Comparison of ENCODE assay signal across 19 cellular contexts in genomic region chr3:126351771-126352475, GRCh38. TPM values are rescaled to one million over a fixed set of nuclear protein-coding genes. Genes with fewer than 3 reads are reported as not detected.
DNase-seq lines count a peak whose midpoint lies in the region; ATAC-seq and TF ChIP-seq lines count a peak whose summit lies in the region.
"Had no signal": no experiment of that assay in that cellular context is flagged by ENCODE, and none has a peak within 500 bp of the region (broad histone marks: within the 10 kb centered on the region; RNA-seq: fewer than 3 reads in every experiment).

No MANE protein-coding gene starts in this region.

- ATAC-seq in gastroesophageal sphincter (no peak), sciatic nerve (no peak), GM18502 (IDR thresholded peaks at IDR 0.05; ENCODE audit: poor library complexity, unreplicated experiment) (no peak)
- ATAC-seq: activated CD4-positive, CD25-positive, alpha-beta regulatory T cell treated with anti-CD3 and anti-CD28 coated beads, Interleukin-2, amount 50 U/mL, for 24 hours had no signal

- H4K20me1 ChIP-seq in DOHH2 (ENCODE audit: control insufficient read depth, insufficient read depth, low read depth, low read length) (no peaks in the 10 kb centered on the region), OCI-LY3 (ENCODE audit: insufficient read depth, low read length) (no peaks in the 10 kb centered on the region)

- H3K9me2 ChIP-seq in DOHH2 (replicated peaks; ENCODE audit: control insufficient read depth, low read length): no peaks in the 10 kb centered on the region

- no peak overlapping the region for H3K4me2 ChIP-seq in DOHH2 (ENCODE audit: low read length)
- H3K4me2 ChIP-seq in OCI-LY3 (ENCODE audit: low read length): no peak overlapping the region
- H3K4me2 ChIP-seq: PC-9 had no signal

- peak in 1 of 2 donors; percentile 9 for TF ChIP-seq POLR2A in gastroesophageal sphincter (IDR thresholded peaks at IDR 0.05)

- no peak overlapping the region for H3K9ac ChIP-seq in OCI-LY3 (ENCODE audit: low read length)
- H3K9ac ChIP-seq: parathyroid adenoma had no signal

- no peaks in the 10 kb centered on the region for H3K79me2 ChIP-seq in DOHH2 (ENCODE audit: control insufficient read depth, low read length)
- no peaks in the 10 kb centered on the region for H3K79me2 ChIP-seq in OCI-LY3 (ENCODE audit: low read length)
- H3K79me2 ChIP-seq: parathyroid adenoma had no signal

- TF ChIP-seq CTCF in DOHH2 (IDR thresholded peaks at IDR 0.05; ENCODE audit: low read depth, low read length, poor library complexity, severe bottlenecking) (peak; percentile 22), OCI-LY3 (IDR thresholded peaks at IDR 0.05; ENCODE audit: low read depth, low read length) (peak; percentile 22; the same call in 1 of the 2 replicates), gastroesophageal sphincter (IDR thresholded peaks at IDR 0.05) (peak in 1 of 4 experiments; percentile 13)

- intact Hi-C loops in sciatic nerve (cut with DNase I): no loop called here

- no peaks in the 10 kb centered on the region for H3K27me3 ChIP-seq in DOHH2 (ENCODE audit: control insufficient read depth, low read length)
- no peaks in the 10 kb centered on the region for H3K27me3 ChIP-seq in OCI-LY3 (ENCODE audit: low read depth, low read length)
- H3K27me3 ChIP-seq in gastroesophageal sphincter: no peaks in the 10 kb centered on the region

- H3K27ac ChIP-seq in DOHH2 (ENCODE audit: low read depth, low read length) (no peak overlapping the region), OCI-LY3 (ENCODE audit: low read length) (no peak overlapping the region), gastroesophageal sphincter (peak overlapping the region in 3 of 4 donors; percentile 9 to 99 (median 91))
- H3K27ac ChIP-seq: C4-2B, parathyroid adenoma, PC-9 had no signal

- peak; percentile 53 for DNase-seq in sciatic nerve (ENCODE audit: low spot score)
- DNase-seq in Kasumi-1 (lab: John Stamatoyannopoulos, UW): no peak
- DNase-seq in NK-92 treated with Interleukin-12 subunit alpha and Interleukin-12 subunit beta, amount 100 ng/mL, for 24 hours (lab: John Stamatoyannopoulos, UW): no peak
- DNase-seq in stimulated activated CD4-positive, alpha-beta T cell treated with anti-CD3 and anti-CD28 coated beads, Interleukin-15, amount 100 ng/mL, for 24 hours: no peak
- DNase-seq: activated T-cell treated with anti-CD3 and anti-CD28 coated beads, Interleukin-2, amount 50 U/mL, for 1 hour; anterior cingulate cortex; dermis blood vessel endothelial cell; midbrain; NCI-H1105; NCI-H226; PC-9 had no signal

- H3K36me3 ChIP-seq in DOHH2 (ENCODE audit: control insufficient read depth, low read length): no peaks in the 10 kb centered on the region
- H3K36me3 ChIP-seq in OCI-LY3 (replicated peaks; ENCODE audit: low read depth, low read length): no peaks in the 10 kb centered on the region
- peaks cover 0 to 81% of the 10 kb centered on the region in 2 donors for H3K36me3 ChIP-seq in gastroesophageal sphincter

- H3K4me3 ChIP-seq in DOHH2 (ENCODE audit: low read length) (no peak overlapping the region), OCI-LY3 (ENCODE audit: low read length) (no peak overlapping the region), gastroesophageal sphincter (no peak overlapping the region)
- H3K4me3 ChIP-seq: PC-9 had no signal

- H3K9me3 ChIP-seq in DOHH2 (ENCODE audit: control insufficient read depth, insufficient read depth, low read length): no peaks in the 10 kb centered on the region
- H3K9me3 ChIP-seq in OCI-LY3 (ENCODE audit: insufficient read depth, low read length): no peaks in the 10 kb centered on the region
- no peaks in the 10 kb centered on the region for H3K9me3 ChIP-seq in gastroesophageal sphincter

- WGBS in gastroesophageal sphincter (ENCODE audit: low coverage in 1 of 2), 2 donors: 60 to 82% methylated on average over 1 to 3 of the region's 18 CpGs

- peaks cover 8% of the 10 kb centered on the region for H3F3A ChIP-seq in DOHH2 (ENCODE audit: control insufficient read depth, insufficient read depth)

- H2AFZ ChIP-seq in OCI-LY3 (ENCODE audit: low read depth, low read length): no peak overlapping the region
- H2AFZ ChIP-seq: parathyroid adenoma, PC-9 had no signal

- H3K4me1 ChIP-seq in DOHH2 (ENCODE audit: control insufficient read depth, low read length): peaks cover 45% of the 10 kb centered on the region
- H3K4me1 ChIP-seq in OCI-LY3 (ENCODE audit: low read length): no peaks in the 10 kb centered on the region
- H3K4me1 ChIP-seq in gastroesophageal sphincter: peaks cover 0 to 88% (median 20%) of the 10 kb centered on the region in 3 donors

- no peak for TF ChIP-seq EP300 in gastroesophageal sphincter (IDR thresholded peaks at IDR 0.05)

RNA-seq across cellular contexts. Expression of gene KLF15, which starts 5.3 kb away (rescaled TPM):
- total RNA-seq in gastroesophageal sphincter (100 to 1,000 TPM in 1 of 4 donors, 10 to 100 TPM in 3; 69.5 to 110 (median 94.0) TPM), sciatic nerve (22.7 TPM)

RNA-seq across cellular contexts. Expression of gene CFAP100, which starts 42.8 kb away (rescaled TPM):
- total RNA-seq in gastroesophageal sphincter: not detected
- 1.5 TPM for total RNA-seq in sciatic nerve
- total RNA-seq: Daoy, dermis blood vessel endothelial cell, PC-9 had no signal

Comparison
In these comparisons a context has a peak if more than half of its experiments do, and no peak if none do; other contexts are left out.
1. H3K27ac ChIP-seq: peak in gastroesophageal sphincter (3 of 4); none in DOHH2 (single experiment) and OCI-LY3 (single experiment).